8 cellular contexts compared by ENCODE assay signal in genomic region chr12:52390739-52391617, GRCh38. TPM values are rescaled to one million over a fixed set of nuclear protein-coding genes. Genes with fewer than 3 reads are reported as not detected.
DNase-seq lines count a peak whose midpoint lies in the region; ATAC-seq and TF ChIP-seq lines count a peak whose summit lies in the region.

No MANE protein-coding gene starts in this region.

- H2AK5ac ChIP-seq in mesendoderm (ENCODE audit: low read length): no peak overlapping the region

- peak; percentile 68 for TF ChIP-seq CTCF in DOHH2 (IDR thresholded peaks at IDR 0.05; ENCODE audit: low read depth, low read length, poor library complexity, severe bottlenecking)
- TF ChIP-seq CTCF in colonic mucosa (IDR thresholded peaks at IDR 0.05): no peak

- H3K27ac ChIP-seq in DOHH2 (ENCODE audit: low read depth, low read length) (no peak overlapping the region), colonic mucosa (no peak overlapping the region), mesendoderm (ENCODE audit: low read depth, low read length) (no peak overlapping the region)

- no peaks in the 10 kb centered on the region for H3K79me1 ChIP-seq in mesendoderm (ENCODE audit: low read length)

- H3K4me1 ChIP-seq in DOHH2 (ENCODE audit: control insufficient read depth, low read length): no peaks in the 10 kb centered on the region
- no peaks in the 10 kb centered on the region for H3K4me1 ChIP-seq in colonic mucosa
- H3K4me1 ChIP-seq in mesendoderm (ENCODE audit: control insufficient read depth, low read depth, low read length): peaks cover 3% of the 10 kb centered on the region

- no peak overlapping the region for H2BK120ac ChIP-seq in mesendoderm (ENCODE audit: low read depth, low read length)

- no peak overlapping the region for H2BK15ac ChIP-seq in mesendoderm (replicated peaks; ENCODE audit: low read depth)

- no peaks in the 10 kb centered on the region for H4K20me1 ChIP-seq in DOHH2 (ENCODE audit: control insufficient read depth, insufficient read depth, low read depth, low read length)

- H3K27me3 ChIP-seq in DOHH2 (ENCODE audit: control insufficient read depth, low read length) (peaks cover 10% of the 10 kb centered on the region; the same call in 1 of the 2 replicates), colonic mucosa (no peaks in the 10 kb centered on the region), mesendoderm (ENCODE audit: insufficient read depth, low read length, poor library complexity) (no peaks in the 10 kb centered on the region)

- H3K4ac ChIP-seq in mesendoderm (ENCODE audit: low read depth, low read length): no peak overlapping the region

- H3K9me3 ChIP-seq in DOHH2 (ENCODE audit: control insufficient read depth, insufficient read depth, low read length) (no peaks in the 10 kb centered on the region), colonic mucosa (no peaks in the 10 kb centered on the region)

- H2BK5ac ChIP-seq in mesendoderm (ENCODE audit: low read length): no peak overlapping the region

- ATAC-seq in GM21576 (IDR thresholded peaks at IDR 0.05; ENCODE audit: unreplicated experiment): no peak
- ATAC-seq in HG03135 (IDR thresholded peaks at IDR 0.05; ENCODE audit: unreplicated experiment): no peak

- no peak overlapping the region for H4K5ac ChIP-seq in mesendoderm (ENCODE audit: low read length)

- H4K8ac ChIP-seq in mesendoderm (ENCODE audit: low read depth, low read length): no peak overlapping the region

- DNase-seq in LHCN-M2 (ENCODE audit: low read depth): peak; percentile 24
- DNase-seq in colonic mucosa: peak; percentile 39
- DNase-seq in mesendoderm: peak; percentile 70
- DNase-seq in NOMO-1 treated with DMSO at 0.1 percent for 48 hours (lab: John Stamatoyannopoulos, UW; ENCODE audit: unreplicated experiment): no peak
- no peak for DNase-seq in SKM-1 treated with dmso at 0.1 percent for 144 hours (lab: John Stamatoyannopoulos, UW; ENCODE audit: unreplicated experiment)

- H3K4me2 ChIP-seq in DOHH2 (ENCODE audit: low read length): no peak overlapping the region
- H3K4me2 ChIP-seq in mesendoderm (ENCODE audit: low read length): no peak overlapping the region

- no peak overlapping the region for H3K23ac ChIP-seq in mesendoderm (ENCODE audit: low read length)

- H3F3A ChIP-seq in DOHH2 (ENCODE audit: control insufficient read depth, insufficient read depth): no peaks in the 10 kb centered on the region

- H3K4me3 ChIP-seq in DOHH2 (ENCODE audit: low read length) (no peak overlapping the region), colonic mucosa (no peak overlapping the region), mesendoderm (ENCODE audit: low read length) (no peak overlapping the region)

- H3K79me2 ChIP-seq in DOHH2 (ENCODE audit: control insufficient read depth, low read length): no peaks in the 10 kb centered on the region
- no peaks in the 10 kb centered on the region for H3K79me2 ChIP-seq in mesendoderm (ENCODE audit: control insufficient read depth, insufficient read depth, low read length)

- peak overlapping the region; percentile 54 for H3K56ac ChIP-seq in mesendoderm (ENCODE audit: low read length)

- intact Hi-C loops in colonic mucosa (cut with DNase I): loop anchor here (5.0 kb wide), 1 partner anchor 116 kb away; no protein-coding TSS in a partner anchor

- WGBS in mesendoderm (ENCODE audit: extremely low coverage, insufficient coverage, low lambda C conversion rate): no CpG with 5 or more reads among the region's 11 CpGs

- H3K9me2 ChIP-seq in DOHH2 (replicated peaks; ENCODE audit: control insufficient read depth, low read length): no peaks in the 10 kb centered on the region

- H3K18ac ChIP-seq in mesendoderm (ENCODE audit: low read length): no peak overlapping the region

- H3K9ac ChIP-seq in colonic mucosa (ENCODE audit: low read depth in 2 of 2, low read length in 2 of 2): no peak overlapping the region
- H3K9ac ChIP-seq in mesendoderm (ENCODE audit: low read length): no peak overlapping the region

- H3K36me3 ChIP-seq in DOHH2 (ENCODE audit: control insufficient read depth, low read length): no peaks in the 10 kb centered on the region
- no peaks in the 10 kb centered on the region for H3K36me3 ChIP-seq in colonic mucosa
- no peaks in the 10 kb centered on the region for H3K36me3 ChIP-seq in mesendoderm (ENCODE audit: control insufficient read depth, insufficient read depth, low read length)

RNA-seq across cellular contexts. Expression of gene KRT84, which starts 5.5 kb away (rescaled TPM):
- total RNA-seq in LHCN-M2 (2014; rRNA removed) (not detected in 2 replicates), colonic mucosa (not detected)
- not detected for polyA plus RNA-seq in LHCN-M2 (2012)
- polyA plus RNA-seq in mesendoderm (2013, experiment 1 of 2): not detected
- not detected for polyA plus RNA-seq in mesendoderm (2013, experiment 2 of 2)

RNA-seq across cellular contexts. Expression of gene KRT82, which starts 15.2 kb away (rescaled TPM):
- not detected in 2 replicates for total RNA-seq in LHCN-M2 (2014; rRNA removed)
- polyA plus RNA-seq in LHCN-M2 (2012): not detected
- total RNA-seq in colonic mucosa: not detected
- polyA plus RNA-seq in mesendoderm (2013, experiment 1 of 2): not detected
- polyA plus RNA-seq in mesendoderm (2013, experiment 2 of 2): not detected

RNA-seq across cellular contexts. Expression of gene KRT85, which starts 23.7 kb away (rescaled TPM):
- total RNA-seq in LHCN-M2 (2014; rRNA removed): not detected in 2 replicates
- not detected for polyA plus RNA-seq in LHCN-M2 (2012)
- not detected for total RNA-seq in colonic mucosa
- not detected for polyA plus RNA-seq in mesendoderm (2013, experiment 1 of 2)
- not detected for polyA plus RNA-seq in mesendoderm (2013, experiment 2 of 2)

RNA-seq across cellular contexts. Expression of gene KRT75, which starts 43.2 kb away (rescaled TPM):
- not detected in 2 replicates for total RNA-seq in LHCN-M2 (2014; rRNA removed)
- polyA plus RNA-seq in LHCN-M2 (2012): not detected
- under 1 TPM in 1 of 2 donors, not detected in 1; 0.10 TPM for total RNA-seq in colonic mucosa
- not detected for polyA plus RNA-seq in mesendoderm (2013, experiment 1 of 2)
- not detected for polyA plus RNA-seq in mesendoderm (2013, experiment 2 of 2)

Comparison
In these comparisons a context has a peak if more than half of its experiments do, and no peak if none do; other contexts are left out.
1. DNase-seq: peak in LHCN-M2 (single experiment), colonic mucosa (single experiment) and mesendoderm (single experiment); none in NOMO-1 treated with DMSO at 0.1 percent for 48 hours (single experiment) and SKM-1 treated with dmso at 0.1 percent for 144 hours (single experiment).